Comparison of ENCODE assay signal across 1 cellular context in the genomic region with DNA sequence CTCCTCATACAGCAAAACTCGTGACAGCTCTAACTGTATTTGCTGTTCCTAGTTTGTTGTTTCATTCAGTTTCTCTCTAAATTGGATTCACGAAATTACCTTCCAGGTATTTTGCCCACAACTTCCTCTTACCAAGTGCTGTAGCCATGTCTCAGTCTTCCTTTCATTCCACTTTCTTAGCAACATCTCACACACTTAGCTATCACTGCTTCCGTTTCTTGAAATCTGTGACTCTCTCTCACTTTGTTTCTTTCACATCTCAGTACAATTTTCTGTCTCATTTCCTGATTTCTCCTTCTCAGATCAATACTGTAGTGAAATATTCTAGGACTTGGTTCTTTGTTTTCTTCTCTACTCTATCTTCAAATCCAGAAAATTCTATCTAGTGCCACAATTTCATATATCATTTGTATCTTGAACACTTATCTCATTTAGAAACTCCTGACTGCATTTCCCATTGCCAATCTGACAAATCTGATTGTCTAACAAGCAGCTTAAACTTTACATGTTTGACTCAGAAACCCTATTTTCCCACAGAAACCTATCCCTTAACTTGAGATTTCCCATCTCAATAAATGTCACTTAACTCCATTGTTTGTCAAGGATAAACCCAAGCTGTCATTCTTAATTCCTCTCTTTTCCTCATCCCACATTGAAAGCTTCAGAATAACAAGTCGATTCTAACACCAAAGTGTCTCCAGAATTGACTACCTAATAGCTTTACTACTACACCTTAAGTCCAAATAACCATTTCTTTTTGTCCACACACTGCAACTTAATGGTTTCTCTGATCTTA.
TF ChIP-seq lines count a peak whose summit lies in the region.

No MANE protein-coding gene starts in this region.

TF ChIP-seq in H1, 55 proteins besides CTCF, POLR2A, EP300 and RAD21 (continued from another document):
- no peak for TF ChIP-seq NANOG (IDR thresholded peaks at IDR 0.05; ENCODE audit: insufficient read depth, low read depth, low read length, poor library complexity, severe bottlenecking)
